In genomic region chr3:101266566-101266965, GRCh38 we compare ENCODE assay signal across 34 cellular contexts.
"Had no signal": no experiment of that assay in that cellular context is flagged by ENCODE, and none has a peak within 500 bp of the region (broad histone marks: within the 10 kb centered on the region; RNA-seq: fewer than 3 reads in every experiment).

No MANE protein-coding gene starts in this region.

- DNase-seq: activated CD4-positive, alpha-beta memory T cell treated with anti-CD3 and anti-CD28 coated beads, Interleukin-2, amount 10 ng/mL, durations not matched to agents 7 days and 5 days; activated CD4-positive, alpha-beta T cell treated with anti-CD3 and anti-CD28 coated beads for 1 hour; activated CD4-positive, alpha-beta T cell treated with anti-CD3 and anti-CD28 coated beads for 48 hours; activated CD4-positive, CD25-positive, alpha-beta regulatory T cell; activated CD8-positive, alpha-beta memory T cell treated with anti-CD3 and anti-CD28 coated beads for 24 hours; activated CD8-positive, alpha-beta memory T cell treated with anti-CD3 and anti-CD28 coated beads, Interleukin-2, amount 10 ng/mL, durations not matched to agents 7 days and 5 days; activated CD8-positive, alpha-beta memory T cell treated with anti-CD3 and anti-CD28 coated beads, Interleukin-2, amount 50 U/mL, for 48 hours; activated effector memory CD4-positive, alpha-beta T cell treated with Interleukin-2 at 50 U/mL for 16 hours; activated naive CD4-positive, alpha-beta T cell treated with anti-CD3 and anti-CD28 coated beads, Interleukin-2, amount 10 ng/mL, durations not matched to agents 7 days and 5 days; activated naive CD8-positive, alpha-beta T cell treated with anti-CD3 and anti-CD28 coated beads, Interleukin-2, amount 50 U/mL, for 24 hours; activated T-cell treated with anti-CD3 and anti-CD28 coated beads, Interleukin-2, amount 50 U/mL, for 48 hours; amniotic stem cell; aorta; brain microvascular endothelial cell; NCI-H1105; NCI-H1417 treated with DMSO at 0.1 percent for 48 hours; NCI-H187 treated with DMSO at 0.1 percent for 48 hours; NCI-H2081; NCI-H2171 treated with DMSO at 0.1 percent for 48 hours; NCI-H2227 treated with DMSO at 0.1 percent for 48 hours; NCI-H446; NCI-H510A treated with DMSO at 0.1 percent for 48 hours; NCI-H526 treated with DMSO at 0.1 percent for 48 hours; NCI-H774; SIG-M5; SW 1271; T-helper 1 cell; T-helper 2 cell; T-helper 9 cell; WERI-Rb-1 had no signal

- H3K4me2 ChIP-seq: KMS-11 had no signal

- H3K27ac ChIP-seq: brain microvascular endothelial cell, KMS-11, RWPE1, WERI-Rb-1 had no signal

- ATAC-seq: activated CD8-positive, alpha-beta memory T cell treated with anti-CD3 and anti-CD28 coated beads, Interleukin-2, amount 10 ng/mL, durations not matched to agents 7 days and 5 days; activated naive CD8-positive, alpha-beta T cell treated with anti-CD3 and anti-CD28 coated beads, Interleukin-2, amount 50 U/mL, for 24 hours; Panc1; Right ventricle myocardium inferior had no signal

- H3K36me3 ChIP-seq: brain microvascular endothelial cell had no signal

- H3K27me3 ChIP-seq: brain microvascular endothelial cell had no signal

- H3K9ac ChIP-seq: KMS-11 had no signal
